9 cellular contexts compared by ENCODE assay signal in the genomic region with DNA sequence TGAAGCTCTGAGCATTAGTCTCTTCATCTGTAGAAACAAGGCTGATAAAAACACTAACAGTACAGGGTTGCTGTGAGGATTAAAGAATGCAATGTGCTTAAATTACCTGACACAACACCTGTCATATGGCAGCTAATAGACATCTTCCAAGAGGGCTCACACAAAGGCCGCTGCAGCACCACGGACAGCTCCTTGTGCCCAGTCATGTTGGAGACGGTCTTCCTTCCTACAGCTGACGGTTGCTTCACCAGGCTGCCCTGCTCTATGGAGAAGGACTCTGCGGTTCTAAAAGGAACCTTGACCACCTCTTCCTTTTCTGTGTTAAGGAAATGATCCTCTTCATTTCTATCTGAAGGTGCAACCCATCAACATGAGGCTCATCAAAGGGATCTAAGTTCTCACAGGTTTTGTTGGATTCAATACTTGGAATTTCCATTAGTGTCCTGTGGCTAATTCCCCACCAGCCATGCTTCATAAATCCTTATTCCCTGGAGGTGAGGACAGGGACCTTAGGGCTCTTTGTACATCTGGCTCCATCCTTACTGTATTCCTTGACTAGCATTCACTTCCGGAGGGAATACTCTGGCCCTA.
DNase-seq lines count a peak whose midpoint lies in the region; ATAC-seq and TF ChIP-seq lines count a peak whose summit lies in the region.
"Had no signal": no experiment of that assay in that cellular context is flagged by ENCODE, and none has a peak within 500 bp of the region (broad histone marks: within the 10 kb centered on the region; RNA-seq: fewer than 3 reads in every experiment).

No MANE protein-coding gene starts in this region.

- no peak overlapping the region for H3K27ac Mint-ChIP-seq in chondrocyte (ENCODE audit: unreplicated experiment)

- no peaks in the 10 kb centered on the region for H3K36me3 ChIP-seq in RWPE2 (ENCODE audit: low read depth)
- H3K36me3 ChIP-seq in neuronal stem cell (replicated peaks in 1 of 2; ENCODE audit: control insufficient read depth in 2 of 2, insufficient read depth in 2 of 2, low read length in 2 of 2) = no peaks in the 10 kb centered on the region

- WGBS in neuronal stem cell (ENCODE audit: extremely low coverage in 2 of 2, insufficient read length in 2 of 2, insufficient replicate concordance in 1 of 2), 2 donors = no CpG with 5 or more reads among the region's 6 CpGs

- no peaks in the 10 kb centered on the region for H3K36me3 Mint-ChIP-seq in chondrocyte (ENCODE audit: low read depth)
- H3K36me3 Mint-ChIP-seq: brain had no signal

- H3K79me1 ChIP-seq in neuronal stem cell (ENCODE audit: low read depth, low read length) = no peaks in the 10 kb centered on the region

- POLR2A ChIA-PET in HEK293T (lab: Yijun Ruan, JAX) = no interaction called here

- CTCF ChIA-PET in HEK293T (lab: Yijun Ruan, JAX) = no interaction called here

- no peak overlapping the region for H3K4me2 ChIP-seq in neuronal stem cell (ENCODE audit: insufficient read depth, low read length, poor library complexity, severe bottlenecking)

- H2BK5ac ChIP-seq in neuronal stem cell (ENCODE audit: low read length) = no peak overlapping the region

- TF ChIP-seq CTCF in RWPE2 (IDR thresholded peaks at IDR 0.05; ENCODE audit: poor library complexity, severe bottlenecking) = no peak
- no peak for TF ChIP-seq CTCF in chondrocyte (IDR thresholded peaks at IDR 0.05)

- H4K91ac ChIP-seq in neuronal stem cell (ENCODE audit: low read depth, low read length, poor library complexity) = no peak overlapping the region

- H3K9me3 ChIP-seq in RWPE2 (ENCODE audit: severe bottlenecking) (no peaks in the 10 kb centered on the region), neuronal stem cell (replicated peaks in 1 of 2; ENCODE audit: control insufficient read depth in 2 of 2, insufficient read depth in 1 of 2, low read depth in 1 of 2, low read length in 2 of 2) (no peaks in the 10 kb centered on the region)

- H3K27me3 ChIP-seq in RWPE2 (ENCODE audit: insufficient read depth, poor library complexity, severe bottlenecking) (peaks cover 16% of the 10 kb centered on the region), neuronal stem cell (ENCODE audit: control insufficient read depth in 3 of 3, insufficient read depth in 3 of 3, low read depth in 1 of 3, low read length in 3 of 3) (no peaks in the 10 kb centered on the region)

- no peak overlapping the region for H3K18ac ChIP-seq in neuronal stem cell (ENCODE audit: low read length)

- no peak overlapping the region for H2AK5ac ChIP-seq in neuronal stem cell (ENCODE audit: low read depth, low read length)

- no peak overlapping the region for H3K4ac ChIP-seq in neuronal stem cell (ENCODE audit: low read length)

- H2BK120ac ChIP-seq in neuronal stem cell (ENCODE audit: low read depth, low read length) = no peak overlapping the region

- H4K8ac ChIP-seq in neuronal stem cell (ENCODE audit: low read depth, low read length) = no peak overlapping the region

- H3K9ac ChIP-seq in neuronal stem cell (ENCODE audit: low read depth, low read length, poor library complexity) = no peak overlapping the region

- no peak overlapping the region for H2AFZ ChIP-seq in neuronal stem cell (ENCODE audit: low read length)

- H3K27me3 Mint-ChIP-seq in chondrocyte (ENCODE audit: low read depth) = no peaks in the 10 kb centered on the region

- no peak overlapping the region for H2BK15ac ChIP-seq in neuronal stem cell (ENCODE audit: low read length)

- H3K4me3 ChIP-seq in RWPE2 (ENCODE audit: severe bottlenecking) (no peak overlapping the region), neuronal stem cell (ENCODE audit: low read length in 2 of 2) (no peak overlapping the region)

- H3K9me3 Mint-ChIP-seq in chondrocyte (ENCODE audit: low read depth) = peaks cover 2% of the 10 kb centered on the region
- H3K9me3 Mint-ChIP-seq: brain had no signal

- no peak overlapping the region for H2BK12ac ChIP-seq in neuronal stem cell (ENCODE audit: low read length)

- H3K14ac ChIP-seq in neuronal stem cell (ENCODE audit: low read length) = no peak overlapping the region

- peak; percentile 45 for DNase-seq in HEK293T (ENCODE audit: extremely low spot score)
- DNase-seq in RWPE2 (ENCODE audit: low spot score) = no peak
- DNase-seq in dermis blood vessel endothelial cell = peak; percentile 21
- peak; percentile 72 for DNase-seq in neuronal stem cell (ENCODE audit: low spot score)
- no peak for DNase-seq in NCI-H2227 (lab: John Stamatoyannopoulos, UW; ENCODE audit: unreplicated experiment)
- no peak for DNase-seq in H4 (ENCODE audit: low spot score)
- no peak for DNase-seq in chondrocyte (ENCODE audit: low spot score)
- DNase-seq in hepatic stellate cell (ENCODE audit: low spot score) = no peak

- peak; percentile 52; the same call in 1 of the 3 replicates for ATAC-seq in RWPE2 (ENCODE audit: low read depth)

- H3K23ac ChIP-seq in neuronal stem cell (ENCODE audit: low read depth, low read length, poor library complexity) = no peak overlapping the region

- H3K4me1 ChIP-seq in RWPE2 (ENCODE audit: insufficient read depth, poor library complexity, severe bottlenecking) (no peaks in the 10 kb centered on the region), neuronal stem cell (ENCODE audit: control insufficient read depth in 2 of 2, insufficient read depth in 1 of 2, low read depth in 1 of 2, low read length in 2 of 2) (no peaks in the 10 kb centered on the region)

- no peaks in the 10 kb centered on the region for H3K4me1 Mint-ChIP-seq in chondrocyte (ENCODE audit: low read depth)
- H3K4me1 Mint-ChIP-seq: brain had no signal

- no peak overlapping the region for H3K4me3 Mint-ChIP-seq in chondrocyte (ENCODE audit: unreplicated experiment)

- H3K27ac ChIP-seq in RWPE2 (ENCODE audit: poor library complexity, severe bottlenecking) (no peak overlapping the region), neuronal stem cell (replicated peaks; ENCODE audit: low read length) (no peak overlapping the region)

TF ChIP-seq in HEK293T, 16 proteins besides CTCF, POLR2A, EP300 and RAD21:
- TF ChIP-seq FOXK2 (IDR thresholded peaks at IDR 0.05) = no peak
- TF ChIP-seq HDGF (IDR thresholded peaks at IDR 0.05; ENCODE audit: borderline replicate concordance) = no peak
- TF ChIP-seq LEF1 (IDR thresholded peaks at IDR 0.05; ENCODE audit: borderline replicate concordance) = no peak
- TF ChIP-seq FOXM1 (IDR thresholded peaks at IDR 0.05; ENCODE audit: borderline replicate concordance) = no peak
- no peak for TF ChIP-seq L3MBTL2 (conservative IDR thresholded peaks at IDR 0.05)
- no peak for TF ChIP-seq BHLHE40 (IDR thresholded peaks at IDR 0.05; ENCODE audit: borderline replicate concordance)
- no peak for TF ChIP-seq ARNT (IDR thresholded peaks at IDR 0.05)
- TF ChIP-seq SP1 (IDR thresholded peaks at IDR 0.05) = no peak
- TF ChIP-seq ELF4 (IDR thresholded peaks at IDR 0.05) = no peak
- no peak for TF ChIP-seq FOXA1 (IDR thresholded peaks at IDR 0.05)
- TF ChIP-seq SUZ12 (IDR thresholded peaks at IDR 0.05) = no peak
- no peak for TF ChIP-seq PKNOX1 (IDR thresholded peaks at IDR 0.05)
- TF ChIP-seq ZNF384 (IDR thresholded peaks at IDR 0.05) = no peak
- TF ChIP-seq TARDBP (IDR thresholded peaks at IDR 0.05) = no peak
- no peak for TF ChIP-seq NFRKB (IDR thresholded peaks at IDR 0.05)
TF ChIP-seq in HEK293T: peak in this region for 0.

Comparison
In these comparisons a context has a peak if more than half of its experiments do, and no peak if none do; other contexts are left out.
1. DNase-seq: peak in HEK293T (single experiment), dermis blood vessel endothelial cell (single experiment) and neuronal stem cell (single experiment); none in RWPE2 (single experiment), NCI-H2227 (single experiment), H4 (single experiment), chondrocyte (single experiment) and hepatic stellate cell (single experiment).